In genomic region chr9:121050128-121050988, GRCh38 we compare ENCODE assay signal across 1 cellular context.
TF ChIP-seq lines count a peak whose summit lies in the region.

C5 (minus strand) TSS chr9:121050275; CDS start chr9:121050246, 29 bp downstream.

TF ChIP-seq in HepG2, 621 proteins besides CTCF, POLR2A, EP300 and RAD21 (continued from another document):
- TF ChIP-seq, protein P1, sequence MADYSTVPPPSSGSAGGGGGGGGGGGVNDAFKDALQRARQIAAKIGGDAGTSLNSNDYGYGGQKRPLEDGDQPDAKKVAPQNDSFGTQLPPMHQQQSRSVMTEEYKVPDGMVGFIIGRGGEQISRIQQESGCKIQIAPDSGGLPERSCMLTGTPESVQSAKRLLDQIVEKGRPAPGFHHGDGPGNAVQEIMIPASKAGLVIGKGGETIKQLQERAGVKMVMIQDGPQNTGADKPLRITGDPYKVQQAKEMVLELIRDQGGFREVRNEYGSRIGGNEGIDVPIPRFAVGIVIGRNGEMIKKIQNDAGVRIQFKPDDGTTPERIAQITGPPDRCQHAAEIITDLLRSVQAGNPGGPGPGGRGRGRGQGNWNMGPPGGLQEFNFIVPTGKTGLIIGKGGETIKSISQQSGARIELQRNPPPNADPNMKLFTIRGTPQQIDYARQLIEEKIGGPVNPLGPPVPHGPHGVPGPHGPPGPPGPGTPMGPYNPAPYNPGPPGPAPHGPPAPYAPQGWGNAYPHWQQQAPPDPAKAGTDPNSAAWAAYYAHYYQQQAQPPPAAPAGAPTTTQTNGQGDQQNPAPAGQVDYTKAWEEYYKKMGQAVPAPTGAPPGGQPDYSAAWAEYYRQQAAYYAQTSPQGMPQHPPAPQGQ (CRISPR knock-in tag; IDR thresholded peaks at IDR 0.05; ENCODE audit: borderline replicate concordance): no peak
